Comparison of ENCODE assay signal across 1 cellular context in genomic region chr2:190477563-190478454, GRCh38.
TF ChIP-seq lines count a peak whose summit lies in the region.

No MANE protein-coding gene starts in this region.

TF ChIP-seq in K562, 482 proteins besides CTCF, POLR2A, EP300 and RAD21 (continued from another document):
- TF ChIP-seq ZNF280A (IDR thresholded peaks at IDR 0.05; ENCODE audit: low read depth, partially characterized antibody) (no peak), ARHGAP35 (IDR thresholded peaks at IDR 0.05; ENCODE audit: partially characterized antibody) (no peak), ZSCAN29 (IDR thresholded peaks at IDR 0.05) (no peak), NEUROD1 (IDR thresholded peaks at IDR 0.05; ENCODE audit: borderline replicate concordance, low read depth, low read length, partially characterized antibody) (no peak), DMBX1 (CRISPR knock-in tag; IDR thresholded peaks at IDR 0.05; ENCODE audit: borderline replicate concordance) (no peak), E4F1 (CRISPR knock-in tag; IDR thresholded peaks at IDR 0.05; ENCODE audit: borderline replicate concordance) (no peak), TRIM28 (IDR thresholded peaks at IDR 0.05) (no peak), NR2C2 (CRISPR knock-in tag; IDR thresholded peaks at IDR 0.05) (no peak), NR2C2 (tag; IDR thresholded peaks at IDR 0.05) (no peak), MEF2D (tag; conservative IDR thresholded peaks at IDR 0.05; ENCODE audit: low read depth) (no peak), IRF9 (tag; IDR thresholded peaks at IDR 0.05) (no peak), ZNF584 (CRISPR knock-in tag; IDR thresholded peaks at IDR 0.05; ENCODE audit: low read depth) (no peak)
